Comparison of ENCODE assay signal across 17 cellular contexts in genomic region chr12:66048843-66049537, GRCh38.
DNase-seq lines count a peak whose midpoint lies in the region; ATAC-seq and TF ChIP-seq lines count a peak whose summit lies in the region.
"Had no signal": no experiment of that assay in that cellular context is flagged by ENCODE, and none has a peak within 500 bp of the region (broad histone marks: within the 10 kb centered on the region; RNA-seq: fewer than 3 reads in every experiment).

No MANE protein-coding gene starts in this region.

- no peak overlapping the region for H3K27ac ChIP-seq in liver (ENCODE audit: low read depth in 1 of 2, low read length in 2 of 2)
- H3K27ac ChIP-seq: dorsolateral prefrontal cortex had no signal

- no peak overlapping the region for H3K9ac ChIP-seq in liver (ENCODE audit: low read depth in 1 of 2, low read length in 2 of 2)

- intact Hi-C loops in posterior vena cava (cut with DNase I), result no loop called here

- DNase-seq in GM03348 (ENCODE audit: low spot score), result peak; percentile 13
- DNase-seq in NCI-H460 (ENCODE audit: extremely low read depth, low read depth), result peak; percentile 60
- DNase-seq in choroid plexus epithelial cell (ENCODE audit: low read depth), result peak; percentile 78
- no peak for DNase-seq in NCI-H2196 (lab: John Stamatoyannopoulos, UW; ENCODE audit: unreplicated experiment)
- no peak for DNase-seq in GM20000 (ENCODE audit: low spot score)
- no peak for DNase-seq in posterior vena cava (ENCODE audit: low spot score)
- DNase-seq: activated naive CD4-positive, alpha-beta T cell treated with Interleukin-2 at 50 U/mL for 16 hours; AML-193; Calu3; dorsolateral prefrontal cortex; NCI-H1048; NCI-H2107; NCI-H774; stimulated activated CD4-positive, alpha-beta T cell treated with anti-CD3 and anti-CD28 coated beads, Interleukin-1b, Interleukin-23, amount 100 ng/mL, for 48 hours had no signal

- H3K36me3 ChIP-seq in liver (ENCODE audit: control insufficient read depth in 4 of 4, insufficient read depth in 3 of 4, low read depth in 1 of 4, low read length in 3 of 4), result no peaks in the 10 kb centered on the region

- H3K9me3 ChIP-seq in liver (ENCODE audit: control insufficient read depth in 4 of 4, low read length in 3 of 4), result no peaks in the 10 kb centered on the region

- H3K4me3 ChIP-seq in choroid plexus epithelial cell (ENCODE audit: low read depth, low read length) (no peak overlapping the region), liver (ENCODE audit: low read depth in 1 of 3, low read length in 3 of 3) (no peak overlapping the region)
- H3K4me3 ChIP-seq: dorsolateral prefrontal cortex had no signal

- H3K27me3 ChIP-seq in liver (ENCODE audit: control insufficient read depth in 4 of 4, insufficient read depth in 4 of 4, low read length in 3 of 4), result no peaks in the 10 kb centered on the region

- no peak for ATAC-seq in HG02759 (IDR thresholded peaks at IDR 0.05; ENCODE audit: unreplicated experiment)
- ATAC-seq: Right ventricle myocardium inferior had no signal

- H3K4me1 ChIP-seq in liver (ENCODE audit: control insufficient read depth in 4 of 4, insufficient read depth in 4 of 4, low read length in 3 of 4), result peaks cover 2 to 12% (median 7%) of the 10 kb centered on the region in 4 donors

- TF ChIP-seq RAD21 in liver (IDR thresholded peaks at IDR 0.05), result peak; percentile 30

- WGBS in liver, result 63% methylated on average over 9 of the region's 9 CpGs

- TF ChIP-seq CTCF in choroid plexus epithelial cell (conservative IDR thresholded peaks at IDR 0.05; ENCODE audit: low read depth, low read length) (no peak), liver (IDR thresholded peaks at IDR 0.05; ENCODE audit: low read depth, low read length, missing input control) (peak; percentile 7), GM20000 (IDR thresholded peaks at IDR 0.05; ENCODE audit: extremely low read depth, missing control alignments) (no peak)

TF ChIP-seq in liver, 16 proteins besides CTCF, POLR2A, EP300 and RAD21:
- TF ChIP-seq MAX (IDR thresholded peaks at IDR 0.05) (peak; percentile 36), TAF1 (conservative IDR thresholded peaks at IDR 0.05) (no peak), FOXA2 (IDR thresholded peaks at IDR 0.05) (peak; percentile 86), YY1 (IDR thresholded peaks at IDR 0.05) (peak; percentile 59), EGR1 (IDR thresholded peaks at IDR 0.05; ENCODE audit: low read depth in 2 of 2) (peak in 1 of 2 donors; percentile 14), REST (IDR thresholded peaks at IDR 0.05) (peak; percentile 20), HNF4G (IDR thresholded peaks at IDR 0.05) (no peak), JUND (IDR thresholded peaks at IDR 0.05) (peak in 1 of 2 donors; percentile 34), FOXA1 (IDR thresholded peaks at IDR 0.05) (no peak), HNF4A (conservative IDR thresholded peaks at IDR 0.05) (peak; percentile 44 to 66), GABPA (IDR thresholded peaks at IDR 0.05 in 1 of 2, conservative IDR thresholded peaks at IDR 0.05 in 1 of 2) (no peak), NR2F2 (IDR thresholded peaks at IDR 0.05) (no peak), SP1 (IDR thresholded peaks at IDR 0.05) (peak; percentile 38), RXRA (IDR thresholded peaks at IDR 0.05) (peak; percentile 28 to 60)
- TF ChIP-seq, protein P1, sequence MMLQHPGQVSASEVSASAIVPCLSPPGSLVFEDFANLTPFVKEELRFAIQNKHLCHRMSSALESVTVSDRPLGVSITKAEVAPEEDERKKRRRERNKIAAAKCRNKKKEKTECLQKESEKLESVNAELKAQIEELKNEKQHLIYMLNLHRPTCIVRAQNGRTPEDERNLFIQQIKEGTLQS (IDR thresholded peaks at IDR 0.05), result peak; percentile 65
- TF ChIP-seq, protein P2, sequence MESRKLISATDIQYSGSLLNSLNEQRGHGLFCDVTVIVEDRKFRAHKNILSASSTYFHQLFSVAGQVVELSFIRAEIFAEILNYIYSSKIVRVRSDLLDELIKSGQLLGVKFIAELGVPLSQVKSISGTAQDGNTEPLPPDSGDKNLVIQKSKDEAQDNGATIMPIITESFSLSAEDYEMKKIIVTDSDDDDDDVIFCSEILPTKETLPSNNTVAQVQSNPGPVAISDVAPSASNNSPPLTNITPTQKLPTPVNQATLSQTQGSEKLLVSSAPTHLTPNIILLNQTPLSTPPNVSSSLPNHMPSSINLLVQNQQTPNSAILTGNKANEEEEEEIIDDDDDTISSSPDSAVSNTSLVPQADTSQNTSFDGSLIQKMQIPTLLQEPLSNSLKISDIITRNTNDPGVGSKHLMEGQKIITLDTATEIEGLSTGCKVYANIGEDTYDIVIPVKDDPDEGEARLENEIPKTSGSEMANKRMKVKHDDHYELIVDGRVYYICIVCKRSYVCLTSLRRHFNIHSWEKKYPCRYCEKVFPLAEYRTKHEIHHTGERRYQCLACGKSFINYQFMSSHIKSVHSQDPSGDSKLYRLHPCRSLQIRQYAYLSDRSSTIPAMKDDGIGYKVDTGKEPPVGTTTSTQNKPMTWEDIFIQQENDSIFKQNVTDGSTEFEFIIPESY (IDR thresholded peaks at IDR 0.05), result peak; percentile 50

Comparison
In these comparisons a context has a peak if more than half of its experiments do, and no peak if none do; other contexts are left out.
1. DNase-seq: peak in GM03348 (single experiment), NCI-H460 (single experiment) and choroid plexus epithelial cell (single experiment); none in NCI-H2196 (single experiment), GM20000 (single experiment) and posterior vena cava (single experiment).